ENCODE assay signal across 8 cellular contexts in genomic region chr19:10379880-10380310, GRCh38. TPM values are rescaled to one million over a fixed set of nuclear protein-coding genes. Genes with fewer than 3 reads are reported as not detected.
DNase-seq lines count a peak whose midpoint lies in the region; ATAC-seq and TF ChIP-seq lines count a peak whose summit lies in the region.

No MANE protein-coding gene starts in this region.

- peak overlapping the region; percentile 82 to 96 (median 94) for H3K4me2 ChIP-seq in BLaER1 treated with 17β-estradiol and CSF1 and Interleukin-3, amounts not matched to agents 10 nM and 100 nM

- TF ChIP-seq CTCF in cardiac fibroblast (IDR thresholded peaks at IDR 0.05; ENCODE audit: low read depth, low read length), result no peak

- H3K27me3 ChIP-seq in BLaER1 treated with 17β-estradiol and CSF1 and Interleukin-3, amounts not matched to agents 10 nM and 100 nM, result no peaks in the 10 kb centered on the region
- H3K27me3 ChIP-seq in HUES6 (ENCODE audit: control insufficient read depth, insufficient read depth, low read length), result no peaks in the 10 kb centered on the region
- no peaks in the 10 kb centered on the region for H3K27me3 ChIP-seq in muscle layer of colon (ENCODE audit: control insufficient read depth in 1 of 2, insufficient read depth in 2 of 2, low read length in 2 of 2)

- peak overlapping the region; percentile 81 to 93 (median 88) for H3K9ac ChIP-seq in BLaER1 treated with 17β-estradiol and CSF1 and Interleukin-3, amounts not matched to agents 10 nM and 100 nM
- H3K9ac ChIP-seq in HUES6 (ENCODE audit: low read length) (peak overlapping the region; percentile 49), muscle layer of colon (ENCODE audit: low read length) (peak overlapping the region; percentile 60)

- no peaks in the 10 kb centered on the region for H3K9me3 ChIP-seq in BLaER1 treated with 17β-estradiol and CSF1 and Interleukin-3, amounts not matched to agents 10 nM and 100 nM (replicated peaks in 1 of 11)
- no peaks in the 10 kb centered on the region for H3K9me3 ChIP-seq in HUES6 (ENCODE audit: control insufficient read depth, insufficient read depth, low read depth, low read length)
- no peaks in the 10 kb centered on the region for H3K9me3 ChIP-seq in muscle layer of colon (ENCODE audit: low read length)

- H3K4me1 ChIP-seq in BLaER1 treated with 17β-estradiol and CSF1 and Interleukin-3, amounts not matched to agents 10 nM and 100 nM, result peaks cover 16 to 32% (median 18%) of the 10 kb centered on the region in 10 experiments
- peaks cover 8% of the 10 kb centered on the region; the same call in 1 of the 2 replicates for H3K4me1 ChIP-seq in HUES6 (ENCODE audit: control insufficient read depth, insufficient read depth, low read length)
- H3K4me1 ChIP-seq in muscle layer of colon (ENCODE audit: insufficient read depth, low read length), result peaks cover 6% of the 10 kb centered on the region

- H3K27ac ChIP-seq in BLaER1 treated with 17β-estradiol and CSF1 and Interleukin-3, amounts not matched to agents 10 nM and 100 nM, result peak overlapping the region; percentile 72 to 89 (median 81)
- no peak overlapping the region for H3K27ac ChIP-seq in HUES6 (ENCODE audit: low read depth, low read length)
- H3K27ac ChIP-seq in muscle layer of colon (ENCODE audit: low read depth, low read length), result peak overlapping the region; percentile 73

- no peaks in the 10 kb centered on the region; a peak in 1 of 22 replicates for H4K20me1 ChIP-seq in BLaER1 treated with 17β-estradiol and CSF1 and Interleukin-3, amounts not matched to agents 10 nM and 100 nM

- H3K4me3 ChIP-seq in BLaER1 treated with 17β-estradiol and CSF1 and Interleukin-3, amounts not matched to agents 10 nM and 100 nM, result peak overlapping the region; percentile 78 to 98 (median 91)
- H3K4me3 ChIP-seq in HUES6 (ENCODE audit: low read depth, low read length) (peak overlapping the region; percentile 77), cardiac fibroblast (replicated peaks in 1 of 2; ENCODE audit: low read depth in 2 of 2, low read length in 2 of 2) (peak overlapping the region; percentile 97 to 99), muscle layer of colon (ENCODE audit: low read depth in 1 of 2, low read length in 2 of 2) (peak overlapping the region; percentile 75 to 91)

- no peak for DNase-seq in cardiac fibroblast (ENCODE audit: low read depth in 2 of 2)
- no peak for DNase-seq in T-helper 9 cell
- DNase-seq in stimulated activated CD4-positive, alpha-beta T cell treated with anti-CD3 and anti-CD28 coated beads, Interleukin-1b, Interleukin-23, amount 100 ng/mL, for 48 hours, result no peak
- DNase-seq in sciatic nerve (ENCODE audit: low spot score), result no peak

- ATAC-seq in HG03280 (IDR thresholded peaks at IDR 0.05; ENCODE audit: unreplicated experiment) (no peak), sciatic nerve (no peak)

- intact Hi-C loops in sciatic nerve (cut with DNase I), result no loop called here

- peaks cover 28 to 32% (median 29%) of the 10 kb centered on the region in 11 experiments for H3K36me3 ChIP-seq in BLaER1 treated with 17β-estradiol and CSF1 and Interleukin-3, amounts not matched to agents 10 nM and 100 nM
- H3K36me3 ChIP-seq in HUES6 (ENCODE audit: control insufficient read depth, insufficient read depth, low read length) (peaks cover 16% of the 10 kb centered on the region), muscle layer of colon (ENCODE audit: insufficient read depth, low read length) (peaks cover 5% of the 10 kb centered on the region)

RNA-seq across cellular contexts. Expression of gene TYK2, which starts 0.5 kb away (rescaled TPM):
- total RNA-seq in sciatic nerve, result 128 TPM

RNA-seq across cellular contexts. Expression of gene CDC37, which starts 23.4 kb away (rescaled TPM):
- total RNA-seq in sciatic nerve, result 128 TPM

RNA-seq across cellular contexts. Expression of gene PDE4A, which starts 40.4 kb away (rescaled TPM):
- total RNA-seq in sciatic nerve, result 11.0 TPM

RNA-seq across cellular contexts. Expression of gene ICAM3, which starts 40.5 kb away (rescaled TPM):
- total RNA-seq in sciatic nerve, result 10.5 TPM

RNA-seq across cellular contexts. Expression of gene RAVER1, which starts 46.6 kb away (rescaled TPM):
- 20.3 TPM for total RNA-seq in sciatic nerve
